In the genomic region with DNA sequence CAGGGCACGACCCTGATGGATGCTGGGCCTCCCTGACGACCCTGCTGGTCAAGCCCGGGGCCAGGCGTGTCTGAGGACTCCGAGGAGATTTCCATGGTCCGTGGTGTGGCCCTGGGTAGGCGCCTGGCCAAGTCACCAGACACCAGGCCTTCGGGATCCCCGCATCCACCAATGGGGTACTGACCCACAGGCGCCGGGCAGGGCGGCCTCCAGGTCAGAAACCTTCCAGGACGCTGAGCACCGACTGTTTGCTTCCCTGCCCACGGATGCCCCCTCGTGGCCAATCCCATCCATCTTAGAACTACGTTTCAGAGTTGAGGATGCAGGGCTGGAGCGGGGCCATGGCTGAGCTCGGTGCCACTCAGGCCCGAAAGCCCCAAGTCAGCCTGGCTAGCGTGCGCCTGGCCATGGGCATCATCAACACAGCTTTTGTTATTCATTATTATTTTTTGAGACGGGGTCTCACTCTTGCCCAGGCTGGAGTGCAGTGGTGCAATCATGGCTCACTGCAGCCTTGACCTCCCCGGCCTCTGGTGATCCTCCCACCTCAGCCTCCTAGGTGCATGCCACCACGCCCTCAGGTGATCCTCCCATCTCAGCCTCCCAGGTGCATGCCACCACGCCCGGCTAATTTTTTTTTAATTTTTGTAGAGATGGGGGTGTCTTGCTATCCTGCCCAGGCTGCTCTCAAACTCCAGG, we compare ENCODE assay signal across 8 cellular contexts. TPM values are rescaled to one million over a fixed set of nuclear protein-coding genes. Genes with fewer than 3 reads are reported as not detected.
DNase-seq lines count a peak whose midpoint lies in the region; ATAC-seq and TF ChIP-seq lines count a peak whose summit lies in the region.

No MANE protein-coding gene starts in this region.

- DNase-seq in CD8-positive, alpha-beta memory T cell = peak; percentile 21 to 63 (median 26)
- DNase-seq in Panc1 (ENCODE audit: low read depth, low spot score) = peak; percentile 27
- DNase-seq in activated gamma-delta T cell treated with anti-CD3 and anti-CD28 coated beads, Interleukin-2, amount 50 U/mL, for 16 hours (ENCODE audit: low read depth) = peak; percentile 14
- DNase-seq in glomerular endothelial cell (ENCODE audit: extremely low read depth, low read depth, low spot score) = peak; percentile 18
- DNase-seq in omental fat pad (ENCODE audit: low spot score) = peak; percentile 79
- peak; percentile 67 to 80 for DNase-seq in tibial nerve (ENCODE audit: low spot score in 2 of 2)

- no peaks in the 10 kb centered on the region for H3K9me3 ChIP-seq in CD8-positive, alpha-beta memory T cell (ENCODE audit: low read length)
- H3K9me3 ChIP-seq in Panc1 (ENCODE audit: control insufficient read depth, insufficient read depth, low read depth, low read length) = no peaks in the 10 kb centered on the region
- peaks cover 0 to 6% (median 0%) of the 10 kb centered on the region in 4 donors for H3K9me3 ChIP-seq in tibial nerve

- in situ Hi-C loops in Panc1 (cut with HindIII; ENCODE audit: low pct_unique_long_range_greater_than_20kb, low sequenced_read_pairs) = no loop called here

- no peak for TF ChIP-seq EP300 in tibial nerve (IDR thresholded peaks at IDR 0.05)

- no peaks in the 10 kb centered on the region for H3K36me3 ChIP-seq in CD8-positive, alpha-beta memory T cell (ENCODE audit: insufficient read depth, low read length)
- no peaks in the 10 kb centered on the region for H3K36me3 ChIP-seq in Panc1 (ENCODE audit: control insufficient read depth, insufficient read depth, low read length)
- no peaks in the 10 kb centered on the region for H3K36me3 ChIP-seq in tibial nerve

- TF ChIP-seq CTCF in Panc1 (IDR thresholded peaks at IDR 0.05) (peak; percentile 96), omental fat pad (IDR thresholded peaks at IDR 0.05) (no peak), tibial nerve (IDR thresholded peaks at IDR 0.05) (peak; percentile 60 to 86 (median 64))

- CTCF ChIA-PET in CD8-positive, alpha-beta memory T cell (lab: Charles Lee) = interaction anchor here (0.7 to 3.8 kb wide), 7 partner anchors 10 to 211 kb away, joined by 3 to 27 read pairs (median 4); no protein-coding TSS in a partner anchor
- CTCF ChIA-PET in Panc1 (lab: Charles Lee) = interaction anchor here (0.6 to 2.2 kb wide), 10 partner anchors 10 to 230 kb away, joined by 3 to 6 read pairs (median 4); no protein-coding TSS in a partner anchor

- H3K36me3 Mint-ChIP-seq in CD8-positive, alpha-beta memory T cell = no peaks in the 10 kb centered on the region

- intact Hi-C loops in Panc1 (cut with micrococcal nuclease; ENCODE audit: unreplicated experiment) = loop anchor here (10.0 kb wide), 1 partner anchor 226 kb away; no protein-coding TSS in a partner anchor

- peaks cover 2% of the 10 kb centered on the region for H3K27me3 ChIP-seq in CD8-positive, alpha-beta memory T cell (ENCODE audit: insufficient read depth, low read length, poor library complexity, severe bottlenecking)
- H3K27me3 ChIP-seq in Panc1 (ENCODE audit: control insufficient read depth, insufficient read depth, low read length) = no peaks in the 10 kb centered on the region
- H3K27me3 ChIP-seq in tibial nerve = peaks cover 0 to 17% of the 10 kb centered on the region in 2 donors

- H3K4me3 Mint-ChIP-seq in CD8-positive, alpha-beta memory T cell = no peak overlapping the region

- ATAC-seq in HG02885 (IDR thresholded peaks at IDR 0.05; ENCODE audit: poor library complexity, unreplicated experiment) = peak; percentile 39
- peak; percentile 89 for ATAC-seq in Panc1
- peak; percentile 25 for ATAC-seq in omental fat pad (ENCODE audit: low FRiP score)
- ATAC-seq in GM18498 (IDR thresholded peaks at IDR 0.05; ENCODE audit: unreplicated experiment) = no peak

- BruUV-seq in Panc1 (replicated peaks; lab: Mats Ljungman, UMichigan) = no TSS peak

- H3K27ac ChIP-seq in CD8-positive, alpha-beta memory T cell (ENCODE audit: low read depth, low read length) = no peak overlapping the region
- no peak overlapping the region for H3K27ac ChIP-seq in Panc1 (ENCODE audit: low read length)
- H3K27ac ChIP-seq in tibial nerve = no peak overlapping the region

- peaks cover 0 to 4% (median 0%) of the 10 kb centered on the region in 5 donors for H3K9me3 Mint-ChIP-seq in CD8-positive, alpha-beta memory T cell

- TF ChIP-seq POLR2A in tibial nerve (IDR thresholded peaks at IDR 0.05) = no peak

- POLR2A ChIA-PET in CD8-positive, alpha-beta memory T cell (lab: Charles Lee) = no interaction called here
- POLR2A ChIA-PET in Panc1 (lab: Charles Lee) = interaction anchor here (0.6 kb wide), 1 partner anchor 16 kb away, joined by 3 read pairs; no protein-coding TSS in a partner anchor

- H3K4me1 ChIP-seq in CD8-positive, alpha-beta memory T cell (ENCODE audit: insufficient read depth, low read length) = no peaks in the 10 kb centered on the region
- H3K4me1 ChIP-seq in Panc1 (ENCODE audit: control insufficient read depth, insufficient read depth, low read length) = no peaks in the 10 kb centered on the region; the same call in 1 of the 2 replicates
- peaks cover 0 to 9% (median 0%) of the 10 kb centered on the region in 4 donors for H3K4me1 ChIP-seq in tibial nerve

- H3K27ac Mint-ChIP-seq in CD8-positive, alpha-beta memory T cell = no peak overlapping the region

- H3K4me3 ChIP-seq in CD8-positive, alpha-beta memory T cell (ENCODE audit: low read length) = no peak overlapping the region
- H3K4me3 ChIP-seq in Panc1 (ENCODE audit: low read depth in 2 of 2, low read length in 2 of 2) = no peak overlapping the region
- no peak overlapping the region for H3K4me3 ChIP-seq in tibial nerve

- no peaks in the 10 kb centered on the region for H3K4me1 Mint-ChIP-seq in CD8-positive, alpha-beta memory T cell

- WGBS in tibial nerve, 2 donors = 31 to 39% methylated on average over 21 to 27 of the region's 27 CpGs

- peaks cover 5 to 10% of the 10 kb centered on the region in 2 donors for H3K27me3 Mint-ChIP-seq in CD8-positive, alpha-beta memory T cell

RNA-seq across cellular contexts. Expression of gene AMZ1, which starts 7.1 kb away (rescaled TPM):
- under 1 TPM in 1 of 2 experiments, not detected in 1; 0.07 TPM for total RNA-seq in CD8-positive, alpha-beta memory T cell
- polyA plus RNA-seq in CD8-positive, alpha-beta memory T cell = 0.08 TPM
- total RNA-seq in Panc1 (2021; ENCODE audit: unreplicated experiment) (0.57 TPM), glomerular endothelial cell (0.05 and 0.47 TPM in 2 replicates), omental fat pad (1 to 10 TPM in 1 of 4 donors, under 1 TPM in 1, not detected in 2; 0.19 to 1.1 TPM), tibial nerve (1 to 10 TPM in 2 of 4 donors, under 1 TPM in 2; 0.39 to 1.7 (median 1.2) TPM)
- 0.91 TPM for polyA plus RNA-seq in Panc1 (2012; ENCODE audit: insufficient read length)

RNA-seq across cellular contexts. Expression of gene TTYH3, which starts 49.2 kb away (rescaled TPM):
- 10 to 100 TPM; 20.2 to 22.2 TPM for total RNA-seq in CD8-positive, alpha-beta memory T cell
- 2.1 TPM for polyA plus RNA-seq in CD8-positive, alpha-beta memory T cell
- 278 TPM for total RNA-seq in Panc1 (2021; ENCODE audit: unreplicated experiment)
- polyA plus RNA-seq in Panc1 (2012; ENCODE audit: insufficient read length) = 421 TPM
- 223 and 321 TPM in 2 replicates for total RNA-seq in glomerular endothelial cell
- 10 to 100 TPM; 21.5 to 62.6 (median 29.3) TPM for total RNA-seq in omental fat pad
- 10 to 100 TPM in 3 of 4 donors, 1 to 10 TPM in 1; 7.2 to 43.2 (median 15.7) TPM for total RNA-seq in tibial nerve

Comparison
In these comparisons a context has a peak if more than half of its experiments do, and no peak if none do; other contexts are left out.
1. DNase-seq: peak in every context shown above with its lines; median percentile 79 in omental fat pad; 74 in tibial nerve; 27 in Panc1; 26 in CD8-positive, alpha-beta memory T cell; 18 in glomerular endothelial cell; 14 in activated gamma-delta T cell treated with anti-CD3 and anti-CD28 coated beads, Interleukin-2, amount 50 U/mL, for 16 hours.
2. CTCF ChIP-seq: peak in Panc1 (single experiment) and tibial nerve (5 of 5); none in omental fat pad (0 of 3).